ENCODE assay signal across 13 cellular contexts in the genomic region with DNA sequence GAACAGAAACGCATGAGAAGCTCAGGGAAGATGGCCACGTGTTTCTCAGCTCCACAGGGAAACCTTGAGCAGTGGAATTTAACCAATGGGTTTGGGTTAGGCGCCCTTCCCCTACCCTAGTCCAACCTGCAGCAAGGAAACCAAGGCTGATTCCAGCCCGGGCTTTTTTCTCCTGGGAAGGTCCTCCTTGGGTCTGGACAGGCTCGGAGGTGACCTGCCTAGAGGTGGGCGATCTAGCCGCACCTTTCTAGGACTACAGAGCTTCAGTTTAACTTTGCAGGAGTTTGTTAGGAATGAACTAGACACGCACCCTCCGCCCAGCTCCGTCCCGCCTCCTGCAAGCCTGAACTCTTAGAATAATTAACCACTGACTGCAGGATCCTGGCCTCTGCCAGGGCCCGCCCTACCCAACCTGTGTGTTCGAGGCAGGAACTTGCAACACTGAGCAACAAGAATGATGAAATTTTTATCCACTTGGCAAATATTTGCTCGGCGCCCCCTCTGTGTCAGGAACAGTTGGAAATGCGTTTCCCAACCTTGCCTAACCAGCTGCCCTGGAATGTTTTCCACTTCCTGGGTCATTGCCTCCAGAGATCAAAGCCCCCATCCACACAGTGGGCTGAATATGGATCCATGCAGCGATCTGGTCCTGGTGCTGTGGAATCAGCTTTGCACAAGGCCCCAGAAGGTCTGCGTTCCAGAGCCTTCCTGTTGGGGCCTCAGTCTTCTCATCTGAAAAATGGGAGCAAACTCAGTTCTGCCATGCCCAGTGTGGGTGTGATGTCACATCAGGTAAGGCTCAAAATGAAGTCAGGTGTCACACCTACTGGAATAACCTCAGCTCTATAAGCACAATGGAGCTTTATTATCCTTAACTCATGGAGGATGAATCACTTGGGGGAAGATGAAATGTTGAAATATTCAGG. TPM values are rescaled to one million over a fixed set of nuclear protein-coding genes. Genes with fewer than 3 reads are reported as not detected.
A peak's percentile ranks its signal among the peaks of the same experiment; 100 is the strongest.
DNase-seq lines count a peak whose midpoint lies in the region; ATAC-seq and TF ChIP-seq lines count a peak whose summit lies in the region.
"Had no signal": no experiment of that assay in that cellular context is flagged by ENCODE, and none has a peak within 500 bp of the region (broad histone marks: within the 10 kb centered on the region; RNA-seq: fewer than 3 reads in every experiment).

No MANE protein-coding gene starts in this region.

- H3K27me3 ChIP-seq in left ventricle myocardium inferior (ENCODE audit: low read depth) (peaks cover 22% of the 10 kb centered on the region), uterus (no peaks in the 10 kb centered on the region)

- intact Hi-C loops in Right ventricle myocardium superior (cut with DNase I) (no loop called here), left ventricle myocardium inferior (cut with micrococcal nuclease) (no loop called here), uterus (cut with DNase I; ENCODE audit: low total_unique reads) (no loop called here)

- in situ Hi-C loops in T47D (cut with HindIII; ENCODE audit: low pct_unique_long_range_greater_than_20kb, low sequenced_read_pairs) = no loop called here

- H3K27ac ChIP-seq in left ventricle myocardium inferior (replicated peaks) (no peak overlapping the region), uterus (no peak overlapping the region)

- TF ChIP-seq CTCF in left ventricle myocardium inferior (IDR thresholded peaks at IDR 0.05; ENCODE audit: borderline replicate concordance) (no peak), uterus (IDR thresholded peaks at IDR 0.05) (no peak)

- ATAC-seq in Right ventricle myocardium superior (ENCODE audit: poor library complexity) (peak; percentile 40), left lobe of liver (peak; percentile 70), GM21737 (IDR thresholded peaks at IDR 0.05; ENCODE audit: unreplicated experiment) (no peak)

- DNase-seq in Right ventricle myocardium superior (no peak), left ventricle myocardium inferior (no peak), T47D (ENCODE audit: low read depth in 1 of 2, low spot score in 1 of 2) (peak; percentile 43 to 71), left lobe of liver (ENCODE audit: low spot score) (peak; percentile 95), uterus (peak; percentile 59 to 64)
- no peak for DNase-seq in activated CD4-positive, alpha-beta T cell treated with anti-CD3 and anti-CD28 coated beads for 4 hours
- no peak for DNase-seq in activated CD4-positive, alpha-beta T cell treated with anti-CD3 and anti-CD28 coated beads, Interleukin-2, amount 50 U/mL, for 48 hours
- DNase-seq: activated naive CD4-positive, alpha-beta T cell; glutamatergic neuron; NCI-H1436; stimulated activated naive CD4-positive, alpha-beta T cell treated with Interleukin-2 at 50 U/mL for 16 hours; T-helper 9 cell had no signal

- TF ChIP-seq POLR2A in uterus (IDR thresholded peaks at IDR 0.05) = no peak

- H3K36me3 ChIP-seq in left ventricle myocardium inferior = peaks cover 16% of the 10 kb centered on the region
- no peaks in the 10 kb centered on the region for H3K36me3 ChIP-seq in uterus

- no peak overlapping the region for H3K4me3 ChIP-seq in left ventricle myocardium inferior
- no peak overlapping the region for H3K4me3 ChIP-seq in uterus

- H3K4me1 ChIP-seq in left ventricle myocardium inferior (no peaks in the 10 kb centered on the region), uterus (no peaks in the 10 kb centered on the region)

- H3K9me3 ChIP-seq in left ventricle myocardium inferior (replicated peaks) (no peaks in the 10 kb centered on the region), uterus (no peaks in the 10 kb centered on the region)

RNA-seq across cellular contexts. Expression of a gene that starts 13.3 kb away (rescaled TPM):
- 60.3 TPM for total RNA-seq in Right ventricle myocardium superior
- 58.3 TPM for total RNA-seq in left ventricle myocardium inferior
- 247 TPM for total RNA-seq in left lobe of liver
- 100 to 1,000 TPM in 2 of 4 donors, 10 to 100 TPM in 2; 37.1 to 152 (median 84.1) TPM for total RNA-seq in uterus

RNA-seq across cellular contexts. Expression of a gene that starts 13.6 kb away (rescaled TPM):
- total RNA-seq in Right ventricle myocardium superior = 63.5 TPM
- total RNA-seq in left ventricle myocardium inferior = 39.8 TPM
- total RNA-seq in left lobe of liver = 349 TPM
- total RNA-seq in uterus = 10 to 100 TPM; 19.6 to 36.8 (median 25.1) TPM

RNA-seq across cellular contexts. Expression of a gene that starts 18.7 kb away (rescaled TPM):
- total RNA-seq in Right ventricle myocardium superior = 8.9 TPM
- 14.3 TPM for total RNA-seq in left ventricle myocardium inferior
- 2.0 TPM for total RNA-seq in left lobe of liver
- 10 to 100 TPM in 2 of 4 donors, 1 to 10 TPM in 1, under 1 TPM in 1; 0.59 to 31.7 (median 15.4) TPM for total RNA-seq in uterus

Comparison
In these comparisons a context has a peak if more than half of its experiments do, and no peak if none do; other contexts are left out.
1. DNase-seq: peak in T47D (2 of 2), left lobe of liver (single experiment) and uterus (2 of 2); none in Right ventricle myocardium superior (single experiment), left ventricle myocardium inferior (single experiment), activated CD4-positive, alpha-beta T cell treated with anti-CD3 and anti-CD28 coated beads for 4 hours (0 of 2) and activated CD4-positive, alpha-beta T cell treated with anti-CD3 and anti-CD28 coated beads, Interleukin-2, amount 50 U/mL, for 48 hours (0 of 2).